12 cellular contexts compared by ENCODE assay signal in genomic region chr3:65952842-65953241, GRCh38.
DNase-seq lines count a peak whose midpoint lies in the region; ATAC-seq and TF ChIP-seq lines count a peak whose summit lies in the region.
"Had no signal": no experiment of that assay in that cellular context is flagged by ENCODE, and none has a peak within 500 bp of the region (broad histone marks: within the 10 kb centered on the region; RNA-seq: fewer than 3 reads in every experiment).

No MANE protein-coding gene starts in this region.

- TF ChIP-seq RAD21 in HCT116 (IDR thresholded peaks at IDR 0.05; ENCODE audit: low read depth): no peak

- H3K4me1 ChIP-seq in HCT116 (ENCODE audit: control insufficient read depth in 1 of 2, insufficient read depth in 2 of 2, low read length in 2 of 2) (peaks cover 89 to 95% of the 10 kb centered on the region in 2 experiments), lower lobe of right lung (peaks cover 62% of the 10 kb centered on the region), spleen (peaks cover 0 to 52% (median 18%) of the 10 kb centered on the region in 6 donors)
- H3K4me1 ChIP-seq: uterus had no signal

- peaks cover 13% of the 10 kb centered on the region for H3K79me2 ChIP-seq in HCT116 (ENCODE audit: insufficient read depth, low read length)

- no TSS peak for BruUV-seq in HCT116 (replicated peaks; lab: Mats Ljungman, UMichigan)

- RAD21 ChIA-PET in HCT116 (lab: Charles Lee; ENCODE audit: low non-redundant PET in 1 of 2, low total read pairs in 2 of 2, uncharacterized antibody in 2 of 2, unreplicated experiment in 2 of 2): interaction anchor here in 1 of 2 experiments (1.2 kb wide), 1 partner anchor 11 kb away, joined by 5 read pairs; no protein-coding TSS in a partner anchor

- WGBS in spleen, 5 donors: 39 to 82% (median 67%) methylated on average over 1 of the region's 1 CpG

- intact Hi-C loops in HCT116 (cut with micrococcal nuclease) (loop anchor here (2.0 kb wide), 1 partner anchor 86 kb away; the partner anchor contains the start of gene MAGI1), lower lobe of right lung (cut with DNase I) (no loop called here), spleen (cut with DNase I; ENCODE audit: low total_unique reads) (no loop called here)

- DNase-seq in HCT116 (ENCODE audit: low read depth, low spot score) (no peak), brain microvascular endothelial cell (no peak), lower lobe of right lung (no peak), spleen (no peak), substantia nigra (lab: John Stamatoyannopoulos, UW) (no peak), GM19240 (ENCODE audit: insufficient read length, low spot score) (no peak), NCI-H128 (lab: John Stamatoyannopoulos, UW; ENCODE audit: unreplicated experiment) (no peak)
- no peak for DNase-seq in stimulated activated CD4-positive, alpha-beta T cell treated with anti-CD3 and anti-CD28 coated beads, Interleukin-4, amount 100 ng/mL, for 24 hours
- DNase-seq: activated T-cell treated with anti-CD3 and anti-CD28 coated beads, Interleukin-2, amount 50 U/mL, for 1 hour; posterior cingulate gyrus; uterus had no signal

- no peaks in the 10 kb centered on the region for H3K9me2 ChIP-seq in HCT116 (ENCODE audit: insufficient read depth)

- no peaks in the 10 kb centered on the region for H3K27me3 ChIP-seq in HCT116 (ENCODE audit: insufficient read depth, low read length)
- H3K27me3 ChIP-seq in brain microvascular endothelial cell (replicated peaks): no peaks in the 10 kb centered on the region
- no peaks in the 10 kb centered on the region for H3K27me3 ChIP-seq in lower lobe of right lung (ENCODE audit: low read depth)
- H3K27me3 ChIP-seq in spleen (replicated peaks in 1 of 7): no peaks in the 10 kb centered on the region
- H3K27me3 ChIP-seq: SJCRH30, uterus had no signal

- CTCF ChIA-PET in HCT116 (lab: Charles Lee): no interaction called here

- peak overlapping the region; percentile 72 for H3K4me2 ChIP-seq in HCT116 (ENCODE audit: low read length)

- TF ChIP-seq POLR2A in HCT116 (IDR thresholded peaks at IDR 0.05; ENCODE audit: borderline replicate concordance, extremely low read depth, insufficient read depth, insufficient read length) (no peak), spleen (IDR thresholded peaks at IDR 0.05) (no peak)

- H3K36me3 ChIP-seq in HCT116 (ENCODE audit: control insufficient read depth in 1 of 2, insufficient read depth in 2 of 2, low read length in 2 of 2) (no peaks in the 10 kb centered on the region), brain microvascular endothelial cell (replicated peaks) (no peaks in the 10 kb centered on the region), lower lobe of right lung (no peaks in the 10 kb centered on the region), spleen (no peaks in the 10 kb centered on the region)
- H3K36me3 ChIP-seq: SJCRH30 had no signal

- H4K20me1 ChIP-seq in HCT116 (ENCODE audit: insufficient read depth): no peaks in the 10 kb centered on the region

- peak overlapping the region; percentile 41 for H3K9ac ChIP-seq in HCT116 (ENCODE audit: low read length)

- H3K4me3 ChIP-seq in HCT116 (replicated peaks in 1 of 2; ENCODE audit: low read depth in 1 of 2, low read length in 2 of 2) (peak overlapping the region in 1 of 2 experiments; percentile 25; a peak in 2 of 4 replicates), brain microvascular endothelial cell (ENCODE audit: low read depth, low read length) (no peak overlapping the region), lower lobe of right lung (no peak overlapping the region), spleen (no peak overlapping the region)
- H3K4me3 ChIP-seq: SJCRH30, uterus had no signal

- ATAC-seq in HCT116: no peak
- peak in 1 of 2 donors; percentile 2 for ATAC-seq in lower lobe of right lung

- TF ChIP-seq CTCF in HCT116 (IDR thresholded peaks at IDR 0.05 in 2 of 3, conservative IDR thresholded peaks at IDR 0.05 in 1 of 3; ENCODE audit: borderline replicate concordance in 1 of 3, insufficient read depth in 1 of 3, low read depth in 2 of 3, low read length in 2 of 3) (no peak), brain microvascular endothelial cell (IDR thresholded peaks at IDR 0.05; ENCODE audit: low read depth, low read length, missing control alignments) (no peak), lower lobe of right lung (IDR thresholded peaks at IDR 0.05) (no peak), spleen (IDR thresholded peaks at IDR 0.05 in 8 of 11, conservative IDR thresholded peaks at IDR 0.05 in 3 of 11) (no peak)

- POLR2A ChIA-PET in HCT116 (lab: Charles Lee): no interaction called here

- in situ Hi-C loops in brain microvascular endothelial cell (cut with HindIII; ENCODE audit: low pct_ligation_motif_present, low sequenced_read_pairs): no loop called here

- H3K9me3 ChIP-seq in HCT116 (ENCODE audit: control insufficient read depth in 1 of 2, insufficient read depth in 1 of 2, low read depth in 1 of 2, low read length in 2 of 2) (no peaks in the 10 kb centered on the region), lower lobe of right lung (no peaks in the 10 kb centered on the region), spleen (no peaks in the 10 kb centered on the region)
- H3K9me3 ChIP-seq: SJCRH30, uterus had no signal

- H2AFZ ChIP-seq in HCT116 (ENCODE audit: low read depth, low read length, poor library complexity, severe bottlenecking): no peak overlapping the region

- peak overlapping the region; percentile 82 for H3K27ac ChIP-seq in HCT116 (ENCODE audit: low read depth, low read length)
- H3K27ac ChIP-seq in brain microvascular endothelial cell: peak overlapping the region; percentile 79
- H3K27ac ChIP-seq in lower lobe of right lung: peak overlapping the region; percentile 83
- H3K27ac ChIP-seq in spleen: peak overlapping the region; percentile 37 to 78 (median 68)
- no peak overlapping the region for H3K27ac ChIP-seq in substantia nigra (ENCODE audit: low read depth, low read length, poor library complexity, severe bottlenecking)
- H3K27ac ChIP-seq: SJCRH30 had no signal

TF ChIP-seq in HCT116, 20 proteins besides CTCF, POLR2A, EP300 and RAD21:
- TF ChIP-seq YY1 (IDR thresholded peaks at IDR 0.05; ENCODE audit: extremely low read depth, insufficient replicate concordance, low read depth, low read length) (no peak), SRF (IDR thresholded peaks at IDR 0.05; ENCODE audit: low read depth) (no peak)
